Comparison of ENCODE assay signal across 9 cellular contexts in the genomic region with DNA sequence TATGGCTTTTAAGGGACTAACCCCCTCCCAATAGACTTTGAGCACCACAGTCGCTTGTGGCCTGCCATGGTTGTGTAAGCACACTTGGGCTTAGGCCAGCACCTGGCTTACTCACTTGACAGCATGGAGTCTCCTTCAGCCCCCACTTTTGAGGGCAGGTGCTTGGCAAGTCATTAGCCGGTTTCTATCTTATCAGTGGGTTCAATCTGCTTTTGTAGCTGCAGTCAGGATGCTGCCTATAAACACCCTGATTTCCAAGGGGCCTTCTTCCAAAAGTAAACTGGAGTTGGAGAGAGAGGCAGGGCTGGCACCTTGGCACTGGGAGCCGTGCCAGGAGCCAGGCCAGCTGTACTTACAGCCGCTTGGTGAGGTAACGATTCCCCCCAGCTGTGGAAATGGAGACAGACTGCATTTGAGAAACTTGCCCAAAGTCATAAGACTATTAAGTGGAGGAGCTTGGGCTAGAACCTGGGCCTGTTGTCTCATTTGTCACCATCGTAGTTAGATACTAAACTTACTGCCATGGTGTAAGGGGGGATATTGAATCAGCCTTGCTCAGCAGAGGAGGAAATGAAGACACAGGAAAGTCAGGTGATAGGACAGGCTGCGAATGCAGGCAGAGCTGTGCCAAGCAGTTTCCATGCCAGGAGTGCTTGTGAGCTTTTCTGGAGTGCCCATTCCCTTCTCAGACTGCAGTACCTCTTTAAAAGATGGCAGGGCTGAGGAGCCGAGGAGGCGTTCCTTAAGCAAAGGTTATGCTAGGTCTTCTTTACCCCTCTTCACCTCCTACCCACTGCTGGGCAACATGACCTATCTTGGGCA.
A peak's percentile ranks its signal among the peaks of the same experiment; 100 is the strongest.
DNase-seq lines count a peak whose midpoint lies in the region; TF ChIP-seq lines count a peak whose summit lies in the region.
"Had no signal": no experiment of that assay in that cellular context is flagged by ENCODE, and none has a peak within 500 bp of the region (broad histone marks: within the 10 kb centered on the region; RNA-seq: fewer than 3 reads in every experiment).

No MANE protein-coding gene starts in this region.

- H3K9ac ChIP-seq in mammary epithelial cell (ENCODE audit: insufficient read depth, low read length) (no peak overlapping the region), parathyroid adenoma (no peak overlapping the region)

- WGBS in mammary epithelial cell (ENCODE audit: low coverage, missing lambda C conversion rate), result 42% methylated on average over 8 of the region's 9 CpGs

- H3K4me2 ChIP-seq in mammary epithelial cell (ENCODE audit: insufficient read depth, low read depth, low read length) (no peak overlapping the region), parathyroid adenoma (ENCODE audit: low read length) (peak overlapping the region; percentile 38)

- H3K36me3 ChIP-seq in mammary epithelial cell (ENCODE audit: insufficient read depth, low read length) (no peaks in the 10 kb centered on the region), parathyroid adenoma (ENCODE audit: control insufficient read depth, insufficient read depth, low read length) (no peaks in the 10 kb centered on the region)

- dilution Hi-C loops in mammary epithelial cell (cut with HindIII; ENCODE audit: low sequenced_read_pairs), result loop anchor here (25.0 kb wide), 1 partner anchor 489 kb away; no protein-coding TSS in a partner anchor

- no TSS peak for BruUV-seq in mammary epithelial cell (replicated peaks; lab: Mats Ljungman, UMichigan)

- intact Hi-C loops in mammary epithelial cell (cut with micrococcal nuclease), result no loop called here

- H3K27ac ChIP-seq in mammary epithelial cell (ENCODE audit: insufficient read depth, low read depth, low read length) (no peak overlapping the region), parathyroid adenoma (peak overlapping the region; percentile 86)
- H3K27ac ChIP-seq: 22Rv1 had no signal

- no peaks in the 10 kb centered on the region for H3K9me3 ChIP-seq in mammary epithelial cell (replicated peaks; ENCODE audit: insufficient read depth, low read length)
- no peaks in the 10 kb centered on the region for H3K9me3 ChIP-seq in parathyroid adenoma (ENCODE audit: control insufficient read depth, low read length)

- H3K4me1 ChIP-seq in mammary epithelial cell (ENCODE audit: insufficient read depth, low read length) (no peaks in the 10 kb centered on the region), parathyroid adenoma (peaks cover 30% of the 10 kb centered on the region)

- no peak overlapping the region for H2AFZ ChIP-seq in mammary epithelial cell (ENCODE audit: low read depth, low read length)
- peak overlapping the region; percentile 58 for H2AFZ ChIP-seq in parathyroid adenoma

- H3K79me2 ChIP-seq in mammary epithelial cell (ENCODE audit: insufficient read depth, low read length) (no peaks in the 10 kb centered on the region), parathyroid adenoma (no peaks in the 10 kb centered on the region)

- TF ChIP-seq CTCF in mammary epithelial cell (conservative IDR thresholded peaks at IDR 0.05 in 1 of 2, IDR thresholded peaks at IDR 0.05 in 1 of 2; ENCODE audit: extremely low read depth in 1 of 2, insufficient read depth in 1 of 2, low read depth in 1 of 2, low read length in 2 of 2) (no peak), parathyroid adenoma (IDR thresholded peaks at IDR 0.05) (no peak)

- DNase-seq in NCI-H1436 (lab: John Stamatoyannopoulos, UW), result peak; percentile 17
- no peak for DNase-seq in NCI-H1436 treated with DMSO at 0.1 percent for 48 hours (lab: John Stamatoyannopoulos, UW)
- DNase-seq in NCI-H187 treated with DMSO at 0.1 percent for 48 hours (lab: John Stamatoyannopoulos, UW), result peak; percentile 94
- DNase-seq in mammary epithelial cell, result peak; percentile 37
- DNase-seq in AML-193 (lab: John Stamatoyannopoulos, UW), result no peak
- no peak for DNase-seq in activated naive CD4-positive, alpha-beta T cell treated with Interleukin-2 at 50 U/mL for 16 hours
- no peak for DNase-seq in epidermal melanocyte (ENCODE audit: insufficient read length, low spot score)

- H4K20me1 ChIP-seq in mammary epithelial cell (ENCODE audit: insufficient read depth, low read length), result no peaks in the 10 kb centered on the region

- in situ Hi-C loops in mammary epithelial cell (cut with MboI; ENCODE audit: low sequenced_read_pairs in 2 of 2), result no loop called here

- H3K27me3 ChIP-seq in mammary epithelial cell (ENCODE audit: insufficient read depth, low read length) (no peaks in the 10 kb centered on the region), parathyroid adenoma (ENCODE audit: control insufficient read depth, insufficient read depth, low read length) (no peaks in the 10 kb centered on the region)

- CTCF ChIA-PET in mammary epithelial cell (lab: Charles Lee; ENCODE audit: low non-redundant PET), result no interaction called here

- H3K4me3 ChIP-seq in mammary epithelial cell (replicated peaks in 1 of 3; ENCODE audit: insufficient read depth in 1 of 3, low read depth in 2 of 3, low read length in 3 of 3), result no peak overlapping the region
- no peak overlapping the region for H3K4me3 ChIP-seq in parathyroid adenoma (ENCODE audit: low read depth, low read length)

Comparison
In these comparisons a context has a peak if more than half of its experiments do, and no peak if none do; other contexts are left out.
1. DNase-seq: peak in NCI-H1436 (single experiment), NCI-H187 treated with DMSO at 0.1 percent for 48 hours (single experiment) and mammary epithelial cell (single experiment); none in NCI-H1436 treated with DMSO at 0.1 percent for 48 hours (single experiment), AML-193 (0 of 2), activated naive CD4-positive, alpha-beta T cell treated with Interleukin-2 at 50 U/mL for 16 hours (single experiment) and epidermal melanocyte (single experiment).